8 cellular contexts compared by ENCODE assay signal in the genomic region with DNA sequence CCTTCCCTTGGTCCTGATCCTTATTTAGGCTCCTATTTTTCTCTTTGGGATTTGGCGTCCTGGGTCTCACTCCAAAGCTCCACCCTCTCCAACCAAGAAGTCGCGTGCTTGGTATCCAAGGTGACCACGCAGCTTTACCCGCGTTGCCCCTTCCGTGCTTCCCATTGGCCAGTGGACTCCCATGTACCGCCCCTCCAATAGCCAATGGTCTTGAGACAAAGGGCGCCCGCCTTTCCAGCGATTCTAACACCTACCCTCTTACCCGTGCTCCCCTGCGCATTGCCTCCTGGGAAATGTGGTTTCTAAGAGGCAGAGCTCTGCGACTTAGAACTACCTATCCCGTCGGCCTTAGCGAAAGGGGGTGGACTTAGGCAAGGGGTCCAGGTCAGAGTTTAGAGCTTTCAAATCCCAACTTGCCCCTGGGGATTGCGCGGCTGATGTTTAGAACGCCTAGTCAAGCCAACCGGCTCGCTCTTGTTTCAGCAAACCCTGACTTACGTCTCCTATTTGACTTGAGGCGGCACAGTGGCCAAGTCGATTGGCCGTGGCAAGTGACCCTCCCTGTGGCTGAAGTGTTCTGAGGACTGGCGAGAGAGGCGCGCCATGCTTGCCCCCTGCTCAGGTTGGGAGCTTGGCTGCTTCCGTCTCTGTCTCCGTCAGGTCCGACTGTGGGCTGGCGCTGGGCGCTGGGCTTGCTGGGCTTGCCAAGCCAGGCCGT. TPM values are rescaled to one million over a fixed set of nuclear protein-coding genes. Genes with fewer than 3 reads are reported as not detected.
DNase-seq lines count a peak whose midpoint lies in the region; ATAC-seq and TF ChIP-seq lines count a peak whose summit lies in the region.
"Not testable (repeated sequence)": the region's sequence is repeated elsewhere in the genome, so short reads cannot be mapped to it uniquely, and the experiment has no call there.

A gene (plus strand): TSS at position 395 of the 718 bp plus-strand sequence. CDS start 209 bp downstream, at position 604.

- POLR2A ChIA-PET in BJ (lab: Charles Lee) = interaction anchor here (0.6 to 1.3 kb wide), 2 partner anchors 317 to 326 kb away, joined by 5 read pairs; a partner anchor contains a TSS

- ATAC-seq in HG03457 (IDR thresholded peaks at IDR 0.05; ENCODE audit: unreplicated experiment) = peak; percentile 98

- not testable (repeated sequence) for H3K27me3 ChIP-seq in BJ (ENCODE audit: control insufficient read depth, insufficient read depth, low read length); colonic mucosa

- H3K9ac ChIP-seq in colonic mucosa (ENCODE audit: low read depth in 2 of 2, low read length in 2 of 2) = peak within 1 kb of the TSS; percentile 63 to 66

- not testable (repeated sequence) for TF ChIP-seq CTCF in BJ (IDR thresholded peaks at IDR 0.05; ENCODE audit: insufficient read depth, low read depth, low read length); colonic mucosa (IDR thresholded peaks at IDR 0.05)

- not testable (repeated sequence) for H3K9me3 ChIP-seq in colonic mucosa

- H3K4me1 ChIP-seq in colonic mucosa = not testable (repeated sequence)

- H3K4me3 ChIP-seq in BJ (ENCODE audit: low read depth, low read length) (peak within 1 kb of the TSS; percentile 67), colonic mucosa (peak within 1 kb of the TSS; percentile 77)

- intact Hi-C loops in colonic mucosa (cut with DNase I) = not testable (repeated sequence)

- not testable (repeated sequence) for H3K36me3 ChIP-seq in BJ (ENCODE audit: control insufficient read depth, insufficient read depth, low read length); colonic mucosa

- CTCF ChIA-PET in BJ (lab: Yijun Ruan, JAX) = interaction anchor here (0.7 to 1.1 kb wide), 2 partner anchors 313 to 327 kb away, joined by 3 to 7 read pairs; a partner anchor contains a TSS

- H3K27ac ChIP-seq in colonic mucosa = peak within 1 kb of the TSS; percentile 67

- DNase-seq in BJ (ENCODE audit: low read depth) (peak; percentile 97), GM19240 (ENCODE audit: insufficient read length, low spot score) (peak; percentile 69), NCI-H524 (lab: John Stamatoyannopoulos, UW) (peak; percentile 99), colonic mucosa (peak; percentile 99), kidney glomerular epithelial cell (lab: John Stamatoyannopoulos, UW) (peak; percentile 99)
- DNase-seq in activated CD4-positive, alpha-beta T cell treated with anti-CD3 and anti-CD28 coated beads for 4 hours = peak; percentile 93 to 94
- DNase-seq in stimulated activated CD4-positive, alpha-beta T cell treated with anti-CD3 and anti-CD28 coated beads, Interleukin-15, amount 100 ng/mL, for 48 hours (ENCODE audit: low read depth in 2 of 2) = peak; percentile 94 to 97

RNA-seq across cellular contexts. Expression of the gene that starts here (rescaled TPM):
- 3.0 and 3.4 TPM in 2 replicates for polyA plus RNA-seq in BJ (2011; rRNA removed)
- polyA minus RNA-seq in BJ (2011; rRNA and poly(A)+ RNA removed) = 4.0 and 4.1 TPM in 2 replicates
- total RNA-seq in colonic mucosa = 10 to 100 TPM in 1 of 2 donors, 1 to 10 TPM in 1; 8.6 to 10.5 TPM

Comparison
In these comparisons a context has a peak if more than half of its experiments do, and no peak if none do; other contexts are left out.
1. Peak in every context shown above with its lines: DNase-seq, ATAC-seq, H3K4me3 ChIP-seq and H3K27ac ChIP-seq.